Comparison of ENCODE assay signal across 8 cellular contexts in the genomic region with DNA sequence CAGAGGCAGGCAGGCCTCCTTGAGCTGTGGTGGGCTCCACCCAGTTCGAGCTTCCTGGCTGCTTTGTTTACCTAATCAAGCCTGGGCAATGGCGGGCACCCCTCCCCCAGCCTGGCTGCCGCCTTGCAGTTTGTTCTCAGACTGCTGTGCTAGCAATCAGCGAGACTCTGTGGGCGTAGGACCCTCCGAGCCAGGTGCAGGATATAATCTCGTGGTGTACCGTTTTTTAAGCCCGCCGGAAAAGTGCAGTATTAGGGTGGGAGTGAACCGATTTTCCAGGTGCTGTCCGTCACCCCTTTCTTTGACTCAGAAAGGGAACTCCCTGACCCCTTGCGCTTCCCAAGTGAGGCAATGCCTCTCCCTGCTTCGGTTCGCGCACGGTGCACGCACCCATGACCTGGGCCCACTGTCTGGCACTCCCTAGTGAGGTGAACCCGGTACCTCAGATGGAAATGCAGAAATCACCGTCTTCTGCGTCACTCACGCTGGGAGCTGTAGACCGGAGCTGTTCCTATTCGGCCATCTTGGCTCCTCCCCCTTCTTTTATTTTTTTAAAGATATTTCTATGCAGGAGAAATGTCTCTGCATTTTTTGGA.
DNase-seq lines count a peak whose midpoint lies in the region; ATAC-seq and TF ChIP-seq lines count a peak whose summit lies in the region.
"Not testable (repeated sequence)": the region's sequence is repeated elsewhere in the genome, so short reads cannot be mapped to it uniquely, and the experiment has no call there.

No MANE protein-coding gene starts in this region.

- not testable (repeated sequence) for H4K20me1 ChIP-seq in BLaER1; OCI-LY3 (ENCODE audit: insufficient read depth, low read length)

- not testable (repeated sequence) for H2AFZ ChIP-seq in OCI-LY3 (ENCODE audit: low read depth, low read length)

- in situ Hi-C loops in HAP-1 (cut with MboI; ENCODE audit: low sequenced_read_pairs): not testable (repeated sequence)

- H3K4me1 ChIP-seq in BLaER1 (peaks cover 12% of the 10 kb centered on the region), OCI-LY3 (ENCODE audit: low read length) (peaks cover 16% of the 10 kb centered on the region)
- H3K4me1 ChIP-seq in HAP-1; effector memory CD4-positive, alpha-beta T cell (ENCODE audit: control insufficient read depth, insufficient read depth, low read length, poor library complexity, severe bottlenecking): not testable (repeated sequence)

- H3K36me3 Mint-ChIP-seq in activated CD4-positive, alpha-beta T cell treated with anti-CD3 and anti-CD28 coated beads, Interleukin-2, amount 10 ng/mL, durations not matched to agents 24 days and 14 days (ENCODE audit: low read depth): peaks cover 34% of the 10 kb centered on the region
- H3K36me3 Mint-ChIP-seq in activated T-helper 2 cell treated with anti-CD3 and anti-CD28 coated beads, Interferon-gamma antibody, Interleukin-2, Interleukin-4, amounts not matched to agents 10 μg/mL and 5 μg/mL and 100 μg/mL, durations not matched to agents 14 hours and 24 hours and 36 hours (ENCODE audit: low read depth): peaks cover 29% of the 10 kb centered on the region
- not testable (repeated sequence) for H3K36me3 Mint-ChIP-seq in memory B cell

- ATAC-seq in memory B cell (ENCODE audit: low read depth): peak; percentile 14

- peak overlapping the region; percentile 61 for H3K27ac Mint-ChIP-seq in activated CD4-positive, alpha-beta T cell treated with anti-CD3 and anti-CD28 coated beads, Interleukin-2, amount 10 ng/mL, durations not matched to agents 24 days and 14 days
- peak overlapping the region; percentile 53 for H3K27ac Mint-ChIP-seq in activated T-helper 2 cell treated with anti-CD3 and anti-CD28 coated beads, Interferon-gamma antibody, Interleukin-2, Interleukin-4, amounts not matched to agents 10 μg/mL and 5 μg/mL and 100 μg/mL, durations not matched to agents 14 hours and 24 hours and 36 hours
- peak overlapping the region; percentile 31 for H3K27ac Mint-ChIP-seq in memory B cell

- H3K9ac ChIP-seq in BLaER1: not testable (repeated sequence)
- peak overlapping the region; percentile 37; the same call in 1 of the 2 replicates for H3K9ac ChIP-seq in OCI-LY3 (ENCODE audit: low read length)

- H3K27me3 Mint-ChIP-seq in activated CD4-positive, alpha-beta T cell treated with anti-CD3 and anti-CD28 coated beads, Interleukin-2, amount 10 ng/mL, durations not matched to agents 24 days and 14 days; activated T-helper 2 cell treated with anti-CD3 and anti-CD28 coated beads, Interferon-gamma antibody, Interleukin-2, Interleukin-4, amounts not matched to agents 10 μg/mL and 5 μg/mL and 100 μg/mL, durations not matched to agents 14 hours and 24 hours and 36 hours (ENCODE audit: low read depth); memory B cell: not testable (repeated sequence)

- peak in 1 of 2 experiments; percentile 50 for DNase-seq in HAP-1 (ENCODE audit: low spot score in 2 of 2)
- peak; percentile 81 for DNase-seq in activated CD4-positive, alpha-beta T cell treated with anti-CD3 and anti-CD28 coated beads, Interleukin-2, amount 10 ng/mL, durations not matched to agents 24 days and 14 days
- peak; percentile 34 for DNase-seq in activated T-helper 2 cell treated with anti-CD3 and anti-CD28 coated beads, Interferon-gamma antibody, Interleukin-2, Interleukin-4, amounts not matched to agents 10 μg/mL and 5 μg/mL and 100 μg/mL, durations not matched to agents 14 hours and 24 hours and 36 hours (ENCODE audit: low spot score)
- DNase-seq in effector memory CD4-positive, alpha-beta T cell: peak; percentile 8 to 48 (median 33)
- not testable (repeated sequence) for DNase-seq in memory B cell (ENCODE audit: low spot score in 2 of 2)
- peak; percentile 1 for DNase-seq in stimulated activated CD8-positive, alpha-beta memory T cell treated with anti-CD3 and anti-CD28 coated beads, Interleukin-15, amount 100 ng/mL, for 1 hour (ENCODE audit: low read depth)

- not testable (repeated sequence) for H3K79me2 ChIP-seq in OCI-LY3 (ENCODE audit: low read length)

- TF ChIP-seq CTCF in OCI-LY3 (IDR thresholded peaks at IDR 0.05; ENCODE audit: low read depth, low read length): not testable (repeated sequence)

- not testable (repeated sequence) for H3K27ac ChIP-seq in BLaER1
- H3K27ac ChIP-seq in OCI-LY3 (ENCODE audit: low read length): 0 out of 2 replicates have a peak overlapping the region, but pooled peaks have one; percentile 17
- peak overlapping the region; percentile 45 for H3K27ac ChIP-seq in effector memory CD4-positive, alpha-beta T cell (ENCODE audit: insufficient read depth, low read length, poor library complexity, severe bottlenecking)

- H3K9me3 Mint-ChIP-seq in activated CD4-positive, alpha-beta T cell treated with anti-CD3 and anti-CD28 coated beads, Interleukin-2, amount 10 ng/mL, durations not matched to agents 24 days and 14 days; activated T-helper 2 cell treated with anti-CD3 and anti-CD28 coated beads, Interferon-gamma antibody, Interleukin-2, Interleukin-4, amounts not matched to agents 10 μg/mL and 5 μg/mL and 100 μg/mL, durations not matched to agents 14 hours and 24 hours and 36 hours; memory B cell: not testable (repeated sequence)

- H3K4me3 ChIP-seq in BLaER1: not testable (repeated sequence)
- H3K4me3 ChIP-seq in HAP-1 (peak overlapping the region; percentile 20), OCI-LY3 (ENCODE audit: low read length) (peak overlapping the region; percentile 63)
- peak overlapping the region; percentile 12 for H3K4me3 ChIP-seq in effector memory CD4-positive, alpha-beta T cell (ENCODE audit: insufficient read depth, low read depth, low read length, poor library complexity, severe bottlenecking)

- H3K36me3 ChIP-seq in BLaER1; HAP-1 (replicated peaks); OCI-LY3 (replicated peaks; ENCODE audit: low read depth, low read length); effector memory CD4-positive, alpha-beta T cell (ENCODE audit: control insufficient read depth, insufficient read depth, low read length): not testable (repeated sequence)

- H3K4me1 Mint-ChIP-seq in activated CD4-positive, alpha-beta T cell treated with anti-CD3 and anti-CD28 coated beads, Interleukin-2, amount 10 ng/mL, durations not matched to agents 24 days and 14 days: peaks cover 16% of the 10 kb centered on the region
- H3K4me1 Mint-ChIP-seq in activated T-helper 2 cell treated with anti-CD3 and anti-CD28 coated beads, Interferon-gamma antibody, Interleukin-2, Interleukin-4, amounts not matched to agents 10 μg/mL and 5 μg/mL and 100 μg/mL, durations not matched to agents 14 hours and 24 hours and 36 hours (ENCODE audit: low read depth): peaks cover 15% of the 10 kb centered on the region
- H3K4me1 Mint-ChIP-seq in memory B cell: not testable (repeated sequence)

- H3K4me3 Mint-ChIP-seq in activated CD4-positive, alpha-beta T cell treated with anti-CD3 and anti-CD28 coated beads, Interleukin-2, amount 10 ng/mL, durations not matched to agents 24 days and 14 days: peak overlapping the region; percentile 81
- peak overlapping the region; percentile 73 for H3K4me3 Mint-ChIP-seq in activated T-helper 2 cell treated with anti-CD3 and anti-CD28 coated beads, Interferon-gamma antibody, Interleukin-2, Interleukin-4, amounts not matched to agents 10 μg/mL and 5 μg/mL and 100 μg/mL, durations not matched to agents 14 hours and 24 hours and 36 hours (ENCODE audit: low read depth)
- H3K4me3 Mint-ChIP-seq in memory B cell: peak overlapping the region; percentile 64

- not testable (repeated sequence) for H3K27me3 ChIP-seq in BLaER1; HAP-1 (ENCODE audit: low read depth); OCI-LY3 (ENCODE audit: low read depth, low read length); effector memory CD4-positive, alpha-beta T cell (replicated peaks; ENCODE audit: control insufficient read depth, insufficient read depth, low read length, poor library complexity, severe bottlenecking)

- H3K9me3 ChIP-seq in BLaER1; HAP-1; OCI-LY3 (ENCODE audit: insufficient read depth, low read length); effector memory CD4-positive, alpha-beta T cell (ENCODE audit: control insufficient read depth, low read length): not testable (repeated sequence)

- peak overlapping the region; percentile 54 for H3K4me2 ChIP-seq in BLaER1
- H3K4me2 ChIP-seq in OCI-LY3 (ENCODE audit: low read length): peak overlapping the region; percentile 62

- intact Hi-C loops in activated CD4-positive, alpha-beta T cell treated with anti-CD3 and anti-CD28 coated beads, Interleukin-2, amount 10 ng/mL, durations not matched to agents 24 days and 14 days (cut with micrococcal nuclease): loop anchor here (5.0 kb wide), 1 partner anchor 38 kb away; no protein-coding TSS in a partner anchor
- intact Hi-C loops in activated T-helper 2 cell treated with anti-CD3 and anti-CD28 coated beads, Interferon-gamma antibody, Interleukin-2, Interleukin-4, amounts not matched to agents 10 μg/mL and 5 μg/mL and 100 μg/mL, durations not matched to agents 14 hours and 24 hours and 36 hours (cut with micrococcal nuclease): not testable (repeated sequence)
